ENCODE assay signal across 19 cellular contexts in genomic region chr6:166650824-166651223, GRCh38. TPM values are rescaled to one million over a fixed set of nuclear protein-coding genes. Genes with fewer than 3 reads are reported as not detected.
DNase-seq lines count a peak whose midpoint lies in the region; ATAC-seq and TF ChIP-seq lines count a peak whose summit lies in the region.
"Had no signal": no experiment of that assay in that cellular context is flagged by ENCODE, and none has a peak within 500 bp of the region (broad histone marks: within the 10 kb centered on the region; RNA-seq: fewer than 3 reads in every experiment).

No MANE protein-coding gene starts in this region.

- no peak for DNase-seq in dorsolateral prefrontal cortex
- DNase-seq in stimulated activated CD4-positive, alpha-beta T cell treated with anti-CD3 and anti-CD28 coated beads, Interleukin-12 subunit alpha, Interleukin-12 subunit beta, amount 100 ng/mL, for 4 hours, result no peak
- DNase-seq in inferior parietal cortex (ENCODE audit: extremely low spot score), result no peak
- DNase-seq: 8988T; C1 segment of cervical spinal cord; CD4-positive, CD25-positive, alpha-beta regulatory T cell; CD8-positive, alpha-beta memory T cell; COR-L47; DMS 273 treated with DMSO at 0.1 percent for 48 hours; DMS53; DND-41; EL; IMR-90 had no signal

- no peak for TF ChIP-seq EP300 in Ishikawa (IDR thresholded peaks at IDR 0.05; ENCODE audit: borderline replicate concordance)

- no peak for TF ChIP-seq RAD21 in Ishikawa (IDR thresholded peaks at IDR 0.05; ENCODE audit: low read depth)

- no peak overlapping the region for H3K9ac ChIP-seq in BLaER1

- no peak for ATAC-seq in GM21367 (IDR thresholded peaks at IDR 0.05; ENCODE audit: unreplicated experiment)
- ATAC-seq: GM12878 had no signal

- peak overlapping the region; percentile 85 for H3K4me2 ChIP-seq in BLaER1

- intact Hi-C loops in dorsolateral prefrontal cortex (cut with DNase I), result no loop called here

- no peak for TF ChIP-seq CTCF in dorsolateral prefrontal cortex (IDR thresholded peaks at IDR 0.05 in 54 of 56, conservative IDR thresholded peaks at IDR 0.05 in 2 of 56; ENCODE audit: low read depth in 1 of 56, partially characterized antibody in 56 of 56)

- H3K36me3 ChIP-seq in BLaER1, result no peaks in the 10 kb centered on the region
- H3K36me3 ChIP-seq: HAP-1 had no signal

- peaks cover 7% of the 10 kb centered on the region; the same call in 1 of the 2 replicates for H3K9me3 ChIP-seq in BLaER1
- H3K9me3 ChIP-seq: HAP-1 had no signal

- peak overlapping the region; percentile 47; the same call in 1 of the 2 replicates for H3K27ac ChIP-seq in BLaER1
- peak overlapping the region in 32 of 59 donors; percentile 2 to 83 (median 56) for H3K27ac ChIP-seq in dorsolateral prefrontal cortex
- peak overlapping the region; percentile 60 for H3K27ac ChIP-seq in temporal lobe (ENCODE audit: low read depth, low read length)

- H3K4me3 ChIP-seq in BLaER1 (no peak overlapping the region), dorsolateral prefrontal cortex (no peak overlapping the region)
- H3K4me3 ChIP-seq: GM12878, HAP-1 had no signal

- H4K20me1 ChIP-seq in BLaER1, result no peaks in the 10 kb centered on the region

- peaks cover 59% of the 10 kb centered on the region for H3K4me1 ChIP-seq in BLaER1
- H3K4me1 ChIP-seq: HAP-1 had no signal

- H3K27me3 ChIP-seq in BLaER1 (no peaks in the 10 kb centered on the region), dorsolateral prefrontal cortex (no peaks in the 10 kb centered on the region)

TF ChIP-seq in Ishikawa, 13 proteins besides CTCF, POLR2A, EP300 and RAD21:
- TF ChIP-seq TEAD4 (IDR thresholded peaks at IDR 0.05) (no peak), REST (IDR thresholded peaks at IDR 0.05; ENCODE audit: low read depth) (peak; percentile 36; the same call in 1 of the 2 replicates)

RNA-seq across cellular contexts. Expression of gene RPS6KA2, which starts 23.8 kb away (rescaled TPM):
- 100 to 1,000 TPM in 27 of 120 experiments, 10 to 100 TPM in 93; 66.5 to 123 (median 91.5) TPM for total RNA-seq in dorsolateral prefrontal cortex
- 30.2 TPM for total RNA-seq in temporal lobe
